In genomic region chr2:233108611-233109490, GRCh38 we compare ENCODE assay signal across 14 cellular contexts. TPM values are rescaled to one million over a fixed set of nuclear protein-coding genes. Genes with fewer than 3 reads are reported as not detected.
DNase-seq lines count a peak whose midpoint lies in the region; ATAC-seq, FAIRE-seq and TF ChIP-seq lines count a peak whose summit lies in the region.
"Had no signal": no experiment of that assay in that cellular context is flagged by ENCODE, and none has a peak within 500 bp of the region (broad histone marks: within the 10 kb centered on the region; RNA-seq: fewer than 3 reads in every experiment).

No MANE protein-coding gene starts in this region.

- FAIRE-seq in K562 (lab: Jason Lieb, UNC), result no peak

- no peaks in the 10 kb centered on the region for H3K9me3 Mint-ChIP-seq in activated naive CD4-positive, alpha-beta T cell treated with anti-CD3 and anti-CD28 coated beads, Interleukin-2, amount 50 U/mL, for 24 hours
- no peaks in the 10 kb centered on the region for H3K9me3 Mint-ChIP-seq in stimulated activated naive CD8-positive, alpha-beta T cell treated with anti-CD3 and anti-CD28 coated beads, Interleukin-15, Interleukin-2, amounts not matched to agents 100 ng/mL and 50 ng/mL, for 24 hours

- WGBS in K562 (ENCODE audit: insufficient coverage, low coverage, missing lambda C conversion rate), result 44% methylated on average over 10 of the region's 10 CpGs
- 59 to 67% (median 65%) methylated on average over 10 of the region's 10 CpGs for WGBS in ovary, 3 donors

- in situ Hi-C loops in K562 (cut with MboI), result no loop called here

- TF ChIP-seq EP300 in K562 (IDR thresholded peaks at IDR 0.05; ENCODE audit: low read length), result no peak
- no peak for TF ChIP-seq EP300 in ovary (IDR thresholded peaks at IDR 0.05)

- H3K4me2 ChIP-seq in K562 (ENCODE audit: insufficient read depth, low read length), result no peak overlapping the region

- H3K9me1 ChIP-seq in K562 (ENCODE audit: control insufficient read depth, insufficient read depth, low read length), result no peaks in the 10 kb centered on the region

- POLR2A ChIA-PET in K562 (lab: Yijun Ruan, JAX), result no interaction called here

- H3K9ac ChIP-seq in K562 (ENCODE audit: insufficient read depth in 1 of 2, low read depth in 2 of 2, low read length in 2 of 2), result no peak overlapping the region

- TF ChIP-seq CTCF in K562 (IDR thresholded peaks at IDR 0.05 in 2 of 3, conservative IDR thresholded peaks at IDR 0.05 in 1 of 3; ENCODE audit: insufficient read depth in 2 of 3, low read depth in 1 of 3, low read length in 3 of 3) (no peak), ovary (IDR thresholded peaks at IDR 0.05) (no peak), right atrium auricular region (IDR thresholded peaks at IDR 0.05) (no peak)

- H3K36me3 ChIP-seq in K562 (ENCODE audit: control insufficient read depth, insufficient read depth, low read length) (no peaks in the 10 kb centered on the region), ovary (no peaks in the 10 kb centered on the region), right atrium auricular region (no peaks in the 10 kb centered on the region)
- H3K36me3 ChIP-seq: brain microvascular endothelial cell, heart left ventricle, vagina had no signal

- no peaks in the 10 kb centered on the region for H4K20me1 ChIP-seq in K562 (replicated peaks; ENCODE audit: control insufficient read depth, insufficient read depth, low read length)

- no peak for TF ChIP-seq POLR2A in K562 (conservative IDR thresholded peaks at IDR 0.05)
- no peak for TF ChIP-seq POLR2A in ovary (IDR thresholded peaks at IDR 0.05)

- H3K27ac ChIP-seq in K562 (ENCODE audit: extremely low read depth, low read depth, low read length) (no peak overlapping the region), ovary (no peak overlapping the region), right atrium auricular region (no peak overlapping the region)
- H3K27ac ChIP-seq: brain microvascular endothelial cell, heart left ventricle, vagina had no signal

- peaks cover 78% of the 10 kb centered on the region for H3K4me1 Mint-ChIP-seq in activated naive CD4-positive, alpha-beta T cell treated with anti-CD3 and anti-CD28 coated beads, Interleukin-2, amount 50 U/mL, for 24 hours
- H3K4me1 Mint-ChIP-seq in stimulated activated naive CD8-positive, alpha-beta T cell treated with anti-CD3 and anti-CD28 coated beads, Interleukin-15, Interleukin-2, amounts not matched to agents 100 ng/mL and 50 ng/mL, for 24 hours (ENCODE audit: low read depth), result peaks cover 64% of the 10 kb centered on the region

- no peak for DNase-seq in activated naive CD4-positive, alpha-beta T cell treated with anti-CD3 and anti-CD28 coated beads, Interleukin-2, amount 50 U/mL, for 16 hours
- DNase-seq in K562 (ENCODE audit: extremely low read depth in 1 of 4, low spot score in 3 of 4), result no peak
- no peak for DNase-seq in ovary
- no peak for DNase-seq in right atrium auricular region (ENCODE audit: low spot score)
- DNase-seq: brain microvascular endothelial cell; heart left ventricle; left colon; NCI-H1436 treated with DMSO at 0.1 percent for 48 hours; NK-92 treated with Interleukin-12 subunit alpha and Interleukin-12 subunit beta, amount 100 ng/mL, for 24 hours had no signal

- H3K4me1 ChIP-seq in K562 (replicated peaks in 1 of 2; ENCODE audit: control insufficient read depth in 2 of 2, insufficient read depth in 2 of 2, low read length in 2 of 2) (peaks cover 0 to 6% of the 10 kb centered on the region in 2 experiments; a peak in 2 of 5 replicates), ovary (ENCODE audit: insufficient read depth) (no peaks in the 10 kb centered on the region), right atrium auricular region (no peaks in the 10 kb centered on the region)
- H3K4me1 ChIP-seq: vagina had no signal

- peak overlapping the region; percentile 32 for H3K27ac Mint-ChIP-seq in activated naive CD4-positive, alpha-beta T cell treated with anti-CD3 and anti-CD28 coated beads, Interleukin-2, amount 50 U/mL, for 24 hours
- peak overlapping the region; percentile 14 for H3K27ac Mint-ChIP-seq in stimulated activated naive CD8-positive, alpha-beta T cell treated with anti-CD3 and anti-CD28 coated beads, Interleukin-15, Interleukin-2, amounts not matched to agents 100 ng/mL and 50 ng/mL, for 24 hours

- H3K27me3 Mint-ChIP-seq in activated naive CD4-positive, alpha-beta T cell treated with anti-CD3 and anti-CD28 coated beads, Interleukin-2, amount 50 U/mL, for 24 hours, result no peaks in the 10 kb centered on the region
- H3K27me3 Mint-ChIP-seq in stimulated activated naive CD8-positive, alpha-beta T cell treated with anti-CD3 and anti-CD28 coated beads, Interleukin-15, Interleukin-2, amounts not matched to agents 100 ng/mL and 50 ng/mL, for 24 hours, result no peaks in the 10 kb centered on the region

- CTCF ChIA-PET in K562 (lab: Yijun Ruan, JAX; ENCODE audit: low intra/inter-chr PET ratio), result no interaction called here

- no peaks in the 10 kb centered on the region for H3K36me3 Mint-ChIP-seq in activated naive CD4-positive, alpha-beta T cell treated with anti-CD3 and anti-CD28 coated beads, Interleukin-2, amount 50 U/mL, for 24 hours
- H3K36me3 Mint-ChIP-seq in stimulated activated naive CD8-positive, alpha-beta T cell treated with anti-CD3 and anti-CD28 coated beads, Interleukin-15, Interleukin-2, amounts not matched to agents 100 ng/mL and 50 ng/mL, for 24 hours (ENCODE audit: low read depth), result peaks cover 20% of the 10 kb centered on the region

- no peak overlapping the region for H2AFZ ChIP-seq in K562 (ENCODE audit: low read depth, low read length)

- TF ChIP-seq RAD21 in K562 (CRISPR knock-in tag; conservative IDR thresholded peaks at IDR 0.05 in 1 of 2, IDR thresholded peaks at IDR 0.05 in 1 of 2), result no peak

- H3K4me3 ChIP-seq in K562 (no peak overlapping the region), ovary (no peak overlapping the region), right atrium auricular region (no peak overlapping the region)
- H3K4me3 ChIP-seq: heart left ventricle, vagina had no signal

- H3K4me3 Mint-ChIP-seq in activated naive CD4-positive, alpha-beta T cell treated with anti-CD3 and anti-CD28 coated beads, Interleukin-2, amount 50 U/mL, for 24 hours, result no peak overlapping the region
- no peak overlapping the region for H3K4me3 Mint-ChIP-seq in stimulated activated naive CD8-positive, alpha-beta T cell treated with anti-CD3 and anti-CD28 coated beads, Interleukin-15, Interleukin-2, amounts not matched to agents 100 ng/mL and 50 ng/mL, for 24 hours

- intact Hi-C loops in K562 (cut with micrococcal nuclease) (no loop called here), ovary (cut with DNase I) (no loop called here)

- no peaks in the 10 kb centered on the region for H3K27me3 ChIP-seq in K562 (ENCODE audit: control insufficient read depth in 2 of 2, insufficient read depth in 2 of 2, low read length in 2 of 2)
- no peaks in the 10 kb centered on the region for H3K27me3 ChIP-seq in ovary
- no peaks in the 10 kb centered on the region for H3K27me3 ChIP-seq in right atrium auricular region
- H3K27me3 ChIP-seq: brain microvascular endothelial cell, heart left ventricle, vagina had no signal

- ATAC-seq in HG03045 (IDR thresholded peaks at IDR 0.05; ENCODE audit: unreplicated experiment) (peak; percentile 49), K562 (peak; percentile 53; the same call in 1 of the 3 replicates), HG02840 (IDR thresholded peaks at IDR 0.05; ENCODE audit: low FRiP score, unreplicated experiment) (no peak)
- ATAC-seq: heart left ventricle, left colon had no signal

- H3K9me3 ChIP-seq in K562 (replicated peaks; ENCODE audit: control insufficient read depth, insufficient read depth, low read depth, low read length), result 0 out of 2 replicates have a peak, but pooled peaks cover 2% of the 10 kb centered on the region
- H3K9me3 ChIP-seq in ovary, result no peaks in the 10 kb centered on the region
- H3K9me3 ChIP-seq in right atrium auricular region, result no peaks in the 10 kb centered on the region
- H3K9me3 ChIP-seq: vagina had no signal

- BruUV-seq in K562 (replicated peaks; lab: Mats Ljungman, UMichigan), result no TSS peak

- no peaks in the 10 kb centered on the region for H3K79me2 ChIP-seq in K562 (ENCODE audit: control insufficient read depth, insufficient read depth, low read length)

TF ChIP-seq in K562, 482 proteins besides CTCF, POLR2A, EP300 and RAD21:
- no peak for TF ChIP-seq GTF2E2 (tag; IDR thresholded peaks at IDR 0.05)
- no peak for TF ChIP-seq PHF8 (IDR thresholded peaks at IDR 0.05; ENCODE audit: borderline replicate concordance, low read length)
- no peak for TF ChIP-seq TSC22D4 (tag; IDR thresholded peaks at IDR 0.05)
- no peak for TF ChIP-seq NCOA1 (IDR thresholded peaks at IDR 0.05; ENCODE audit: low read depth)
- TF ChIP-seq ESRRA (IDR thresholded peaks at IDR 0.05; ENCODE audit: borderline replicate concordance, low read depth), result no peak
- TF ChIP-seq CBFB (CRISPR knock-in tag; IDR thresholded peaks at IDR 0.05), result no peak
- TF ChIP-seq MCM7 (IDR thresholded peaks at IDR 0.05), result no peak
- TF ChIP-seq RBM39 (optimal IDR thresholded peaks at IDR 0.05; ENCODE audit: low read depth, low read length), result no peak

RNA-seq across cellular contexts. Expression of gene INPP5D, which starts 48.7 kb away (rescaled TPM):
- total RNA-seq in K562 (2011; cell fraction: chromatin; rRNA removed; ENCODE audit: low replicate concordance), result 2.4 and 2.7 TPM in 2 replicates
- total RNA-seq in K562 (2011; cell fraction: nucleolus; rRNA removed), result 1.5 and 1.6 TPM in 2 replicates
- 1.3 and 3.4 TPM in 2 replicates for total RNA-seq in K562 (2011; cell fraction: nucleoplasm; rRNA removed)
- total RNA-seq in K562 (2014; rRNA removed), result 1.9 and 3.1 TPM in 2 replicates
- 2.3 and 3.9 TPM in 2 replicates for total RNA-seq in K562 (2014; rRNA removed; fragmentation: Illumina TruSeq; extraction: Trizol)
- 4.5 and 6.2 TPM in 2 replicates for total RNA-seq in K562 (2015; rRNA removed; fragmentation: Illumina TruSeq; extraction: Trizol)
- 4.3 and 5.6 TPM in 2 replicates for total RNA-seq in K562 (2021)
- 0.78 and 9.7 TPM in 2 replicates for polyA plus RNA-seq in K562 (2011; rRNA removed)
- polyA plus RNA-seq in K562 (2011; cell fraction: cytosol; rRNA removed), result 0.67 and 4.5 TPM in 2 replicates
- 2.0 and 13.9 TPM in 2 replicates for polyA plus RNA-seq in K562 (2011; cell fraction: nucleus; rRNA removed)
- polyA plus RNA-seq in K562 (2012), result 3.4 and 7.8 TPM in 2 replicates
- polyA plus RNA-seq in K562 (2014; fragmentation: Illumina TruSeq; extraction: Trizol), result 3.7 and 4.2 TPM in 2 replicates
- under 1 TPM; 0.55 to 0.63 TPM for polyA plus RNA-seq in K562 (2014; fragmentation: Nextera tagmentation; extraction: Ambion mirVana)
- 1.9 and 2.2 TPM in 2 replicates for polyA plus RNA-seq in K562 (2014; rRNA removed)
- polyA minus RNA-seq in K562 (2011; rRNA and poly(A)+ RNA removed), result 1.4 and 16.3 TPM in 2 replicates
- 1.5 and 18.9 TPM in 2 replicates for polyA minus RNA-seq in K562 (2011; cell fraction: cytosol; rRNA and poly(A)+ RNA removed)
- 2.2 and 16.2 TPM in 2 replicates for polyA minus RNA-seq in K562 (2011; cell fraction: nucleus; rRNA and poly(A)+ RNA removed)
- 10 to 100 TPM in 1 of 7 donors, 1 to 10 TPM in 6; 4.1 to 11.4 (median 7.7) TPM for total RNA-seq in ovary
- 10 to 100 TPM in 1 of 2 donors, 1 to 10 TPM in 1; 4.3 to 14.4 TPM for polyA plus RNA-seq in ovary
- 1 to 10 TPM; 2.9 to 7.0 TPM for total RNA-seq in right atrium auricular region
